Comparison of ENCODE assay signal across 22 cellular contexts in the genomic region with DNA sequence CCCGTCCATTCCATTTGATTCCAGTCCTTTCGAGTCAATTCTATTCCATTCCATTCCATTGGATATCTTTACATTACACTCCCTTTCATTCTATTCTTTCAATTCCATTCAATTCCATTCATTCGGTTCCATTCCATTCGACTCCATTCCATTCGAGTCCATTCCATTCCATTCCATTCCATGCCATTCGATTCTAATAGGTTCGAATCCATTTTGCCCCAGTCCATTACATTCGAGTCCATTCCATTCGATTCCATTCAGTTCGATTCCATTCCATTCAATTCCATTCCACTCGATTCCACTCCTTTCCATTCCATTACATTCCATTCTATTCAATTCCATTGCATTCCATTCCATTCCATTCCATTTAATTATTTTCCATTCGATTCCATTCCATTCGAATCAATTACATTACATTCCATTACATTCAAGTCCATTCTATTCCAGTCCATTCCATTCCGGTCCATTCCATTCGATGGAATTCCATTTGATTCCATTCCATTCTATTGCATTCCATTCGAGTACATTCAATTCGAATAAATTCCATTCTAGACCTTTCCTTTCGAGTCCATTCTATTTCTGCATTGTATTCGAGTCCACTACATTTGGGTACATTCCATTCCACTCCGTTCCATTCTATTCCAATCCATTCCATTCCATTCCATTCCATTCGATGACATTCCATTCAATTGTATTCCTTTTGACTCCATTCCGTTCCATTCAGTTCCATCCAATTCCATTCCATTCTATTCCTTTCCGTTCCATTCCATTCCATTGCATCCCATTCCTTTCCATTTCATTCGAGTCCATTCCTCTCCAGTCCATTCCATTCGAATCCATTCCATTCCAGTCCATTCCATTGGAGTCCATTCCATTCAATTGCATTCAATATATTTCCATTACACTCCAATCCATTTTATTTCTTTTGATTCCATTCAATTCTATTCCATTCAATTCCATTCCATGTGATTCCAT.
A peak's percentile ranks its signal among the peaks of the same experiment; 100 is the strongest.
DNase-seq lines count a peak whose midpoint lies in the region; ATAC-seq and TF ChIP-seq lines count a peak whose summit lies in the region.
"Had no signal": no experiment of that assay in that cellular context is flagged by ENCODE, and none has a peak within 500 bp of the region (broad histone marks: within the 10 kb centered on the region; RNA-seq: fewer than 3 reads in every experiment).

No MANE protein-coding gene starts in this region.

- no peaks in the 10 kb centered on the region for H3K9me3 Mint-ChIP-seq in CD8-positive, alpha-beta T cell
- H3K9me3 Mint-ChIP-seq: H9 had no signal

- intact Hi-C loops in CD8-positive, alpha-beta T cell (cut with DNase I, micrococcal nuclease): no loop called here
- intact Hi-C loops in sciatic nerve (cut with DNase I): no loop called here

- H3K27me3 Mint-ChIP-seq in CD8-positive, alpha-beta T cell (ENCODE audit: low read depth): no peaks in the 10 kb centered on the region
- H3K27me3 Mint-ChIP-seq: CD8-positive, alpha-beta memory T cell had no signal

- no peak overlapping the region for H3K27ac ChIP-seq in CD8-positive, alpha-beta T cell (ENCODE audit: low read depth, low read length)
- no peak overlapping the region for H3K27ac ChIP-seq in HUES6 (ENCODE audit: low read depth, low read length)
- H3K27ac ChIP-seq in iPS-20b (ENCODE audit: low read length): no peak overlapping the region
- H3K27ac ChIP-seq: A549, C4-2B had no signal

- H3K36me3 Mint-ChIP-seq in CD8-positive, alpha-beta T cell: peaks cover 26% of the 10 kb centered on the region

- no peaks in the 10 kb centered on the region for H3K4me1 ChIP-seq in CD8-positive, alpha-beta T cell (ENCODE audit: insufficient read depth, low read length)
- H3K4me1 ChIP-seq in HUES6 (ENCODE audit: control insufficient read depth, insufficient read depth, low read length): no peaks in the 10 kb centered on the region
- no peaks in the 10 kb centered on the region for H3K4me1 ChIP-seq in iPS-20b (ENCODE audit: insufficient read depth, low read length)
- H3K4me1 ChIP-seq: A549 had no signal

- H3K9me3 ChIP-seq in CD8-positive, alpha-beta T cell (ENCODE audit: low read length): peaks cover 21% of the 10 kb centered on the region
- no peaks in the 10 kb centered on the region for H3K9me3 ChIP-seq in HUES6 (ENCODE audit: control insufficient read depth, insufficient read depth, low read depth, low read length)
- no peaks in the 10 kb centered on the region for H3K9me3 ChIP-seq in iPS-20b (ENCODE audit: insufficient read depth, low read depth, low read length)

- H3K4me1 Mint-ChIP-seq in CD8-positive, alpha-beta T cell (ENCODE audit: low read depth): no peaks in the 10 kb centered on the region
- H3K4me1 Mint-ChIP-seq: CD8-positive, alpha-beta memory T cell; H9 had no signal

- H3K27ac Mint-ChIP-seq in CD8-positive, alpha-beta T cell: no peak overlapping the region
- H3K27ac Mint-ChIP-seq: CD8-positive, alpha-beta memory T cell; H9 had no signal

- no peaks in the 10 kb centered on the region for H3K36me3 ChIP-seq in CD8-positive, alpha-beta T cell (ENCODE audit: insufficient read depth, low read length)
- no peaks in the 10 kb centered on the region for H3K36me3 ChIP-seq in HUES6 (ENCODE audit: control insufficient read depth, insufficient read depth, low read length)
- H3K36me3 ChIP-seq in iPS-20b (ENCODE audit: insufficient read depth, low read depth, low read length): no peaks in the 10 kb centered on the region

- H3K4me3 ChIP-seq in CD8-positive, alpha-beta T cell (ENCODE audit: low read depth, low read length): no peak overlapping the region
- H3K4me3 ChIP-seq in HUES6 (ENCODE audit: low read depth, low read length) (peak overlapping the region; percentile 4; the same call in 1 of the 2 replicates), iPS-20b (ENCODE audit: low read length) (peak overlapping the region; percentile 11; the same call in 1 of the 2 replicates)
- H3K4me3 ChIP-seq: A549 had no signal

- peak; percentile 6 for TF ChIP-seq CTCF in CD8-positive, alpha-beta T cell (IDR thresholded peaks at IDR 0.05)

- no peaks in the 10 kb centered on the region for H3K27me3 ChIP-seq in CD8-positive, alpha-beta T cell (ENCODE audit: insufficient read depth, low read length)
- no peaks in the 10 kb centered on the region for H3K27me3 ChIP-seq in HUES6 (ENCODE audit: control insufficient read depth, insufficient read depth, low read length)
- H3K27me3 ChIP-seq in iPS-20b (ENCODE audit: insufficient read depth, low read length): no peaks in the 10 kb centered on the region

- no peak overlapping the region for H3K4me3 Mint-ChIP-seq in CD8-positive, alpha-beta T cell
- H3K4me3 Mint-ChIP-seq: CD8-positive, alpha-beta memory T cell; H9 had no signal

- CTCF ChIA-PET in CD8-positive, alpha-beta T cell (lab: Charles Lee): no interaction called here

- H3K9ac ChIP-seq in HUES6 (ENCODE audit: low read length): no peak overlapping the region
- no peak overlapping the region for H3K9ac ChIP-seq in iPS-20b (ENCODE audit: low read depth, low read length)
- H3K9ac ChIP-seq: SK-N-SH had no signal

- POLR2A ChIA-PET in CD8-positive, alpha-beta T cell (lab: Charles Lee): no interaction called here

- no peak for DNase-seq in CD8-positive, alpha-beta T cell
- no peak for DNase-seq in sciatic nerve (ENCODE audit: low spot score)
- DNase-seq in D341Med (ENCODE audit: low spot score): no peak
- no peak for DNase-seq in A172 (ENCODE audit: low spot score)
- DNase-seq: CD8-positive, alpha-beta memory T cell; DMS79 treated with DMSO at 0.1 percent for 48 hours; GF-D8; H9; KBM-7; NCI-H1105 treated with DMSO at 0.1 percent for 48 hours; NCI-H146; NCI-H2029; NCI-H446; NCI-H524 treated with DMSO at 0.1 percent for 48 hours; NCI-H774; SK-N-SH; SW 1271 had no signal

- ATAC-seq in CD8-positive, alpha-beta T cell: no peak
- peak; percentile 47 for ATAC-seq in sciatic nerve
- ATAC-seq in GM21423 (IDR thresholded peaks at IDR 0.05; ENCODE audit: unreplicated experiment): no peak
- ATAC-seq: A549 had no signal
